Comparison of ENCODE assay signal across 11 cellular contexts in genomic region chr9:105877719-105878118, GRCh38.
A peak's percentile ranks its signal among the peaks of the same experiment; 100 is the strongest.
DNase-seq lines count a peak whose midpoint lies in the region; ATAC-seq and TF ChIP-seq lines count a peak whose summit lies in the region.
"Had no signal": no experiment of that assay in that cellular context is flagged by ENCODE, and none has a peak within 500 bp of the region (broad histone marks: within the 10 kb centered on the region; RNA-seq: fewer than 3 reads in every experiment).

No MANE protein-coding gene starts in this region.

- ATAC-seq in GM18502 (IDR thresholded peaks at IDR 0.05; ENCODE audit: poor library complexity, unreplicated experiment): peak; percentile 50
- ATAC-seq in HG02642 (IDR thresholded peaks at IDR 0.05; ENCODE audit: poor library complexity, unreplicated experiment): peak; percentile 57
- ATAC-seq in GM19351 (IDR thresholded peaks at IDR 0.05; ENCODE audit: unreplicated experiment): no peak
- no peak for ATAC-seq in gastroesophageal sphincter
- ATAC-seq: right lobe of liver had no signal

- H3K4me1 ChIP-seq in stomach (no peaks in the 10 kb centered on the region), gastroesophageal sphincter (no peaks in the 10 kb centered on the region)
- H3K4me1 ChIP-seq: right lobe of liver had no signal

- no peak for TF ChIP-seq POLR2A in stomach (IDR thresholded peaks at IDR 0.05)
- TF ChIP-seq POLR2A in gastroesophageal sphincter (IDR thresholded peaks at IDR 0.05): no peak

- DNase-seq in NCI-H1436 treated with DMSO at 0.1 percent for 48 hours (lab: John Stamatoyannopoulos, UW) (peak; percentile 77), cerebellar cortex (ENCODE audit: low spot score) (peak; percentile 53), stomach (no peak)
- no peak for DNase-seq in activated naive CD4-positive, alpha-beta T cell treated with anti-CD3 and anti-CD28 coated beads, Interleukin-2, amount 50 U/mL, for 16 hours
- DNase-seq: IMR-90, right lobe of liver, T-helper 2 cell had no signal

- no peak for TF ChIP-seq CTCF in stomach (IDR thresholded peaks at IDR 0.05)
- no peak for TF ChIP-seq CTCF in gastroesophageal sphincter (IDR thresholded peaks at IDR 0.05)

- no peak for TF ChIP-seq EP300 in stomach (IDR thresholded peaks at IDR 0.05)
- no peak for TF ChIP-seq EP300 in gastroesophageal sphincter (IDR thresholded peaks at IDR 0.05)

- WGBS in stomach, 5 donors: 59 to 77% (median 76%) methylated on average over 1 of the region's 1 CpG
- WGBS in gastroesophageal sphincter (ENCODE audit: low coverage in 1 of 2), 2 donors: 56 to 83% methylated on average over 1 of the region's 1 CpG

- H3K27me3 ChIP-seq in stomach: no peaks in the 10 kb centered on the region
- H3K27me3 ChIP-seq in gastroesophageal sphincter: no peaks in the 10 kb centered on the region
- H3K27me3 ChIP-seq: right lobe of liver had no signal

- H3K4me3 ChIP-seq in stomach (no peak overlapping the region), gastroesophageal sphincter (no peak overlapping the region)
- H3K4me3 ChIP-seq: right lobe of liver had no signal

- H3K36me3 ChIP-seq in stomach (no peaks in the 10 kb centered on the region), gastroesophageal sphincter (no peaks in the 10 kb centered on the region)
- H3K36me3 ChIP-seq: right lobe of liver had no signal

- H3K9me3 ChIP-seq in stomach: no peaks in the 10 kb centered on the region
- H3K9me3 ChIP-seq in gastroesophageal sphincter: no peaks in the 10 kb centered on the region
- H3K9me3 ChIP-seq: right lobe of liver had no signal

- intact Hi-C loops in stomach (cut with DNase I; ENCODE audit: low total_unique reads): no loop called here

- H3K27ac ChIP-seq in stomach (no peak overlapping the region), gastroesophageal sphincter (no peak overlapping the region)
- H3K27ac ChIP-seq: right lobe of liver had no signal

Comparison
In these comparisons a context has a peak if more than half of its experiments do, and no peak if none do; other contexts are left out.
1. ATAC-seq: peak in GM18502 (single experiment) and HG02642 (single experiment); none in GM19351 (single experiment) and gastroesophageal sphincter (single experiment).
2. DNase-seq: peak in NCI-H1436 treated with DMSO at 0.1 percent for 48 hours (single experiment) and cerebellar cortex (single experiment); none in stomach (single experiment) and activated naive CD4-positive, alpha-beta T cell treated with anti-CD3 and anti-CD28 coated beads, Interleukin-2, amount 50 U/mL, for 16 hours (single experiment).